1 cellular context compared by ENCODE assay signal in the genomic region with DNA sequence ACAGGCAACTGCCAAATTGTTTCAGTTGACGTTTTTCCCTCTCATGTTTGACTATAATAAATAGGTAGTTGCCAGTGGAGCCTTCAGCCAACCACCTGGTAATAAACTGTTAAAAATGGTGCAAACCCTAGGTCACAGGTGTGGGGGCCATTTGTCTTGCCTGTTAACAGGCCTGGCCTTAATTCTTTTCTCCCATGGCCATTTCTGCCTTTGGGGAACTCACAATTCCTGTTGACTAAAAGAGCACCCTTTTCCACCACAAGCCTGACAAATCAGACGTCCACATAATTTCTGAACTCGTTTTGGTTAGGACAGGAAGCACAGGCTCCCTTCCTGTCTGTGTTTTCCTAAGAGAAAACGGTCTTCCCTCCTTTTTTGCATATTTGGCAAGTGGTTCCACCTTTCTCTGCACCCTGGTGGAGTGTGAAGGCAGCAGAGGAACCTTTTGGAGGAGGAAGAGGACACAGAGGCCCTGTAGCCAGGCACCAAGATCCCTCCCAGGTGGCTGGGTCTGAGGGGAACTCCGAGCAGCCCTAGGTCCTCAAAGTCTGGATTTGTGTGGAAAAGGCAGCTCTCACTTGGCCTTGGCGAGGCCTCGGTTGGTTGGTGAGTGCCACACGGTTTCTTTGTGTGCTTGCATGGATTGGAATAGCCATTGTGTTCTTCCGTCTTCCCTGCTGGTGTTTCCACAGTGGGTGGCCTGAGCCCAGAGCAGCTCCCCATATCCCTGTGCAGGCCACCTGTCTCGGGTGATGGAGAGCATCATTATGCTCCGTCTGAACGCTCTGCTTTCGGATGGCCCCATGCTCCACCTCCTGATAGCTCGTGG.
TF ChIP-seq lines count a peak whose summit lies in the region.

No MANE protein-coding gene starts in this region.

TF ChIP-seq in WTC11, 78 proteins besides CTCF, POLR2A, EP300 and RAD21 (continued from another document):
- TF ChIP-seq, protein P1, sequence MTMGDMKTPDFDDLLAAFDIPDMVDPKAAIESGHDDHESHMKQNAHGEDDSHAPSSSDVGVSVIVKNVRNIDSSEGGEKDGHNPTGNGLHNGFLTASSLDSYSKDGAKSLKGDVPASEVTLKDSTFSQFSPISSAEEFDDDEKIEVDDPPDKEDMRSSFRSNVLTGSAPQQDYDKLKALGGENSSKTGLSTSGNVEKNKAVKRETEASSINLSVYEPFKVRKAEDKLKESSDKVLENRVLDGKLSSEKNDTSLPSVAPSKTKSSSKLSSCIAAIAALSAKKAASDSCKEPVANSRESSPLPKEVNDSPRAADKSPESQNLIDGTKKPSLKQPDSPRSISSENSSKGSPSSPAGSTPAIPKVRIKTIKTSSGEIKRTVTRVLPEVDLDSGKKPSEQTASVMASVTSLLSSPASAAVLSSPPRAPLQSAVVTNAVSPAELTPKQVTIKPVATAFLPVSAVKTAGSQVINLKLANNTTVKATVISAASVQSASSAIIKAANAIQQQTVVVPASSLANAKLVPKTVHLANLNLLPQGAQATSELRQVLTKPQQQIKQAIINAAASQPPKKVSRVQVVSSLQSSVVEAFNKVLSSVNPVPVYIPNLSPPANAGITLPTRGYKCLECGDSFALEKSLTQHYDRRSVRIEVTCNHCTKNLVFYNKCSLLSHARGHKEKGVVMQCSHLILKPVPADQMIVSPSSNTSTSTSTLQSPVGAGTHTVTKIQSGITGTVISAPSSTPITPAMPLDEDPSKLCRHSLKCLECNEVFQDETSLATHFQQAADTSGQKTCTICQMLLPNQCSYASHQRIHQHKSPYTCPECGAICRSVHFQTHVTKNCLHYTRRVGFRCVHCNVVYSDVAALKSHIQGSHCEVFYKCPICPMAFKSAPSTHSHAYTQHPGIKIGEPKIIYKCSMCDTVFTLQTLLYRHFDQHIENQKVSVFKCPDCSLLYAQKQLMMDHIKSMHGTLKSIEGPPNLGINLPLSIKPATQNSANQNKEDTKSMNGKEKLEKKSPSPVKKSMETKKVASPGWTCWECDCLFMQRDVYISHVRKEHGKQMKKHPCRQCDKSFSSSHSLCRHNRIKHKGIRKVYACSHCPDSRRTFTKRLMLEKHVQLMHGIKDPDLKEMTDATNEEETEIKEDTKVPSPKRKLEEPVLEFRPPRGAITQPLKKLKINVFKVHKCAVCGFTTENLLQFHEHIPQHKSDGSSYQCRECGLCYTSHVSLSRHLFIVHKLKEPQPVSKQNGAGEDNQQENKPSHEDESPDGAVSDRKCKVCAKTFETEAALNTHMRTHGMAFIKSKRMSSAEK (CRISPR knock-in tag; IDR thresholded peaks at IDR 0.05; ENCODE audit: borderline replicate concordance): no peak
- TF ChIP-seq TCF7 (CRISPR knock-in tag; IDR thresholded peaks at IDR 0.05; ENCODE audit: low read depth): no peak
- no peak for TF ChIP-seq MXD4 (CRISPR knock-in tag; IDR thresholded peaks at IDR 0.05; ENCODE audit: borderline replicate concordance)
- TF ChIP-seq ZNF219 (CRISPR knock-in tag; IDR thresholded peaks at IDR 0.05; ENCODE audit: borderline replicate concordance): no peak
- TF ChIP-seq NR2C2 (CRISPR knock-in tag; IDR thresholded peaks at IDR 0.05): no peak
- TF ChIP-seq, protein P2, sequence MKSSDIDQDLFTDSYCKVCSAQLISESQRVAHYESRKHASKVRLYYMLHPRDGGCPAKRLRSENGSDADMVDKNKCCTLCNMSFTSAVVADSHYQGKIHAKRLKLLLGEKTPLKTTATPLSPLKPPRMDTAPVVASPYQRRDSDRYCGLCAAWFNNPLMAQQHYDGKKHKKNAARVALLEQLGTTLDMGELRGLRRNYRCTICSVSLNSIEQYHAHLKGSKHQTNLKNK (CRISPR knock-in tag; IDR thresholded peaks at IDR 0.05): no peak
- no peak for TF ChIP-seq GTF2I (CRISPR knock-in tag; conservative IDR thresholded peaks at IDR 0.05)
